In genomic region chr1:19472174-19472573, GRCh38 we compare ENCODE assay signal across 14 cellular contexts. TPM values are rescaled to one million over a fixed set of nuclear protein-coding genes. Genes with fewer than 3 reads are reported as not detected.
DNase-seq lines count a peak whose midpoint lies in the region; TF ChIP-seq lines count a peak whose summit lies in the region.
"Had no signal": no experiment of that assay in that cellular context is flagged by ENCODE, and none has a peak within 500 bp of the region (broad histone marks: within the 10 kb centered on the region; RNA-seq: fewer than 3 reads in every experiment).

No MANE protein-coding gene starts in this region.

- H3K27me3 Mint-ChIP-seq in T-helper 1 cell treated with Interleukin-12 subunit alpha and Interleukin-12 subunit beta and Interleukin-4 antibody, amounts not matched to agents 30 μg/mL and 1 μg/mL, for 36 hours (ENCODE audit: low read depth), result no peaks in the 10 kb centered on the region
- H3K27me3 Mint-ChIP-seq in dendritic cell treated with granulocyte-macrophage colony-stimulating factor and Interleukin-4, amounts not matched to agents 40 ng/mL and 50 ng/mL, for 4 days, result no peaks in the 10 kb centered on the region
- H3K27me3 Mint-ChIP-seq in osteocyte (ENCODE audit: unreplicated experiment), result no peaks in the 10 kb centered on the region

- DNase-seq in T-helper 1 cell (no peak), MV-4-11 (lab: John Stamatoyannopoulos, UW) (peak; percentile 45), osteocyte (ENCODE audit: extremely low spot score, unreplicated experiment) (no peak), Kasumi-1 (lab: John Stamatoyannopoulos, UW) (no peak), posterior cingulate gyrus (no peak), NCI-H1105 (lab: John Stamatoyannopoulos, UW) (no peak)
- DNase-seq: caudate nucleus, KBM-7, NCI-H1930, NCI-H774, SHP77, WERI-Rb-1 had no signal

- no peak overlapping the region for H3K4me3 Mint-ChIP-seq in T-helper 1 cell treated with Interleukin-12 subunit alpha and Interleukin-12 subunit beta and Interleukin-4 antibody, amounts not matched to agents 30 μg/mL and 1 μg/mL, for 36 hours
- no peak overlapping the region for H3K4me3 Mint-ChIP-seq in dendritic cell treated with granulocyte-macrophage colony-stimulating factor and Interleukin-4, amounts not matched to agents 40 ng/mL and 50 ng/mL, for 4 days
- H3K4me3 Mint-ChIP-seq in osteocyte (ENCODE audit: unreplicated experiment), result no peak overlapping the region

- H3K4me1 Mint-ChIP-seq in T-helper 1 cell treated with Interleukin-12 subunit alpha and Interleukin-12 subunit beta and Interleukin-4 antibody, amounts not matched to agents 30 μg/mL and 1 μg/mL, for 36 hours (ENCODE audit: low read depth), result peaks cover 81% of the 10 kb centered on the region
- H3K4me1 Mint-ChIP-seq in dendritic cell treated with granulocyte-macrophage colony-stimulating factor and Interleukin-4, amounts not matched to agents 40 ng/mL and 50 ng/mL, for 4 days (ENCODE audit: low read depth), result peaks cover 89% of the 10 kb centered on the region
- H3K4me1 Mint-ChIP-seq in osteocyte (ENCODE audit: unreplicated experiment), result peaks cover 47% of the 10 kb centered on the region

- intact Hi-C loops in dendritic cell treated with granulocyte-macrophage colony-stimulating factor and Interleukin-4, amounts not matched to agents 40 ng/mL and 50 ng/mL, for 4 days (cut with micrococcal nuclease), result no loop called here
- intact Hi-C loops in posterior cingulate gyrus (cut with DNase I), result no loop called here

- peaks cover 34% of the 10 kb centered on the region for H3K36me3 Mint-ChIP-seq in T-helper 1 cell treated with Interleukin-12 subunit alpha and Interleukin-12 subunit beta and Interleukin-4 antibody, amounts not matched to agents 30 μg/mL and 1 μg/mL, for 36 hours (ENCODE audit: low read depth)
- H3K36me3 Mint-ChIP-seq in dendritic cell treated with granulocyte-macrophage colony-stimulating factor and Interleukin-4, amounts not matched to agents 40 ng/mL and 50 ng/mL, for 4 days (ENCODE audit: low read depth), result peaks cover 76% of the 10 kb centered on the region
- peaks cover 5% of the 10 kb centered on the region for H3K36me3 Mint-ChIP-seq in osteocyte (ENCODE audit: unreplicated experiment)

- H3K27ac Mint-ChIP-seq in T-helper 1 cell treated with Interleukin-12 subunit alpha and Interleukin-12 subunit beta and Interleukin-4 antibody, amounts not matched to agents 30 μg/mL and 1 μg/mL, for 36 hours, result peak overlapping the region; percentile 58
- peak overlapping the region; percentile 96 for H3K27ac Mint-ChIP-seq in dendritic cell treated with granulocyte-macrophage colony-stimulating factor and Interleukin-4, amounts not matched to agents 40 ng/mL and 50 ng/mL, for 4 days
- peak overlapping the region; percentile 66 for H3K27ac Mint-ChIP-seq in osteocyte (ENCODE audit: unreplicated experiment)

- no peak for TF ChIP-seq CTCF in osteocyte (IDR thresholded peaks at IDR 0.05)

- no peaks in the 10 kb centered on the region for H3K9me3 Mint-ChIP-seq in T-helper 1 cell treated with Interleukin-12 subunit alpha and Interleukin-12 subunit beta and Interleukin-4 antibody, amounts not matched to agents 30 μg/mL and 1 μg/mL, for 36 hours
- H3K9me3 Mint-ChIP-seq in dendritic cell treated with granulocyte-macrophage colony-stimulating factor and Interleukin-4, amounts not matched to agents 40 ng/mL and 50 ng/mL, for 4 days, result no peaks in the 10 kb centered on the region
- H3K9me3 Mint-ChIP-seq in osteocyte (ENCODE audit: unreplicated experiment), result no peaks in the 10 kb centered on the region

RNA-seq across cellular contexts. Expression of gene CAPZB, which starts 13.2 kb away (rescaled TPM):
- 403 and 412 TPM in 2 replicates for total RNA-seq in osteocyte
